2 cellular contexts compared by ENCODE assay signal in the genomic region with DNA sequence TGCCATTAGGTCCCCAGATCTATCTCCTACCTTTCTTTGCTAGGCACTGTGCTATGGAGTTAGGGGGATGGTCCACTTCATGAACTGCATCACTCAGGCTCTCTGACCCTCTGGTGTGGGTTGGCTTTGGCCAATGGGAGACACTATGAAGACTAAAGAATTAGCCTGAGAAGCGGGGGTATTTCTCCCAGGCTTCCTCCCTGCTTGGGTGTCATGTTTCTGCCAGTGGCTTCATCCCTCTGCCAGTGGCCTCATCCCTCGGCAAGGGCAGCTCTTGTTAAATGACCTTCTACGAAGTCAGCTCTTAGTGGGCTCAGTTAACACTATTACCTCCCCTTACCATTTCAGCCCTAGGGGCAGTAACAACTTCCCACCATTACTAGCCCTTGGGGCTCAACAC.
TF ChIP-seq lines count a peak whose summit lies in the region.

No MANE protein-coding gene starts in this region.

TF ChIP-seq in GM23338, 12 proteins besides CTCF, POLR2A, EP300 and RAD21 (continued from another document):
- TF ChIP-seq, protein P1, sequence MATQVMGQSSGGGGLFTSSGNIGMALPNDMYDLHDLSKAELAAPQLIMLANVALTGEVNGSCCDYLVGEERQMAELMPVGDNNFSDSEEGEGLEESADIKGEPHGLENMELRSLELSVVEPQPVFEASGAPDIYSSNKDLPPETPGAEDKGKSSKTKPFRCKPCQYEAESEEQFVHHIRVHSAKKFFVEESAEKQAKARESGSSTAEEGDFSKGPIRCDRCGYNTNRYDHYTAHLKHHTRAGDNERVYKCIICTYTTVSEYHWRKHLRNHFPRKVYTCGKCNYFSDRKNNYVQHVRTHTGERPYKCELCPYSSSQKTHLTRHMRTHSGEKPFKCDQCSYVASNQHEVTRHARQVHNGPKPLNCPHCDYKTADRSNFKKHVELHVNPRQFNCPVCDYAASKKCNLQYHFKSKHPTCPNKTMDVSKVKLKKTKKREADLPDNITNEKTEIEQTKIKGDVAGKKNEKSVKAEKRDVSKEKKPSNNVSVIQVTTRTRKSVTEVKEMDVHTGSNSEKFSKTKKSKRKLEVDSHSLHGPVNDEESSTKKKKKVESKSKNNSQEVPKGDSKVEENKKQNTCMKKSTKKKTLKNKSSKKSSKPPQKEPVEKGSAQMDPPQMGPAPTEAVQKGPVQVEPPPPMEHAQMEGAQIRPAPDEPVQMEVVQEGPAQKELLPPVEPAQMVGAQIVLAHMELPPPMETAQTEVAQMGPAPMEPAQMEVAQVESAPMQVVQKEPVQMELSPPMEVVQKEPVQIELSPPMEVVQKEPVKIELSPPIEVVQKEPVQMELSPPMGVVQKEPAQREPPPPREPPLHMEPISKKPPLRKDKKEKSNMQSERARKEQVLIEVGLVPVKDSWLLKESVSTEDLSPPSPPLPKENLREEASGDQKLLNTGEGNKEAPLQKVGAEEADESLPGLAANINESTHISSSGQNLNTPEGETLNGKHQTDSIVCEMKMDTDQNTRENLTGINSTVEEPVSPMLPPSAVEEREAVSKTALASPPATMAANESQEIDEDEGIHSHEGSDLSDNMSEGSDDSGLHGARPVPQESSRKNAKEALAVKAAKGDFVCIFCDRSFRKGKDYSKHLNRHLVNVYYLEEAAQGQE (IDR thresholded peaks at IDR 0.05; ENCODE audit: unreplicated experiment), result no peak
- no peak for TF ChIP-seq POLR2AphosphoS5 (IDR thresholded peaks at IDR 0.05; ENCODE audit: low read depth)

TF ChIP-seq in WTC11, 78 proteins besides CTCF, POLR2A, EP300 and RAD21 (continued from another document):
- TF ChIP-seq, protein P2, sequence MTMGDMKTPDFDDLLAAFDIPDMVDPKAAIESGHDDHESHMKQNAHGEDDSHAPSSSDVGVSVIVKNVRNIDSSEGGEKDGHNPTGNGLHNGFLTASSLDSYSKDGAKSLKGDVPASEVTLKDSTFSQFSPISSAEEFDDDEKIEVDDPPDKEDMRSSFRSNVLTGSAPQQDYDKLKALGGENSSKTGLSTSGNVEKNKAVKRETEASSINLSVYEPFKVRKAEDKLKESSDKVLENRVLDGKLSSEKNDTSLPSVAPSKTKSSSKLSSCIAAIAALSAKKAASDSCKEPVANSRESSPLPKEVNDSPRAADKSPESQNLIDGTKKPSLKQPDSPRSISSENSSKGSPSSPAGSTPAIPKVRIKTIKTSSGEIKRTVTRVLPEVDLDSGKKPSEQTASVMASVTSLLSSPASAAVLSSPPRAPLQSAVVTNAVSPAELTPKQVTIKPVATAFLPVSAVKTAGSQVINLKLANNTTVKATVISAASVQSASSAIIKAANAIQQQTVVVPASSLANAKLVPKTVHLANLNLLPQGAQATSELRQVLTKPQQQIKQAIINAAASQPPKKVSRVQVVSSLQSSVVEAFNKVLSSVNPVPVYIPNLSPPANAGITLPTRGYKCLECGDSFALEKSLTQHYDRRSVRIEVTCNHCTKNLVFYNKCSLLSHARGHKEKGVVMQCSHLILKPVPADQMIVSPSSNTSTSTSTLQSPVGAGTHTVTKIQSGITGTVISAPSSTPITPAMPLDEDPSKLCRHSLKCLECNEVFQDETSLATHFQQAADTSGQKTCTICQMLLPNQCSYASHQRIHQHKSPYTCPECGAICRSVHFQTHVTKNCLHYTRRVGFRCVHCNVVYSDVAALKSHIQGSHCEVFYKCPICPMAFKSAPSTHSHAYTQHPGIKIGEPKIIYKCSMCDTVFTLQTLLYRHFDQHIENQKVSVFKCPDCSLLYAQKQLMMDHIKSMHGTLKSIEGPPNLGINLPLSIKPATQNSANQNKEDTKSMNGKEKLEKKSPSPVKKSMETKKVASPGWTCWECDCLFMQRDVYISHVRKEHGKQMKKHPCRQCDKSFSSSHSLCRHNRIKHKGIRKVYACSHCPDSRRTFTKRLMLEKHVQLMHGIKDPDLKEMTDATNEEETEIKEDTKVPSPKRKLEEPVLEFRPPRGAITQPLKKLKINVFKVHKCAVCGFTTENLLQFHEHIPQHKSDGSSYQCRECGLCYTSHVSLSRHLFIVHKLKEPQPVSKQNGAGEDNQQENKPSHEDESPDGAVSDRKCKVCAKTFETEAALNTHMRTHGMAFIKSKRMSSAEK (CRISPR knock-in tag; IDR thresholded peaks at IDR 0.05; ENCODE audit: borderline replicate concordance), result no peak
- TF ChIP-seq, protein P3, sequence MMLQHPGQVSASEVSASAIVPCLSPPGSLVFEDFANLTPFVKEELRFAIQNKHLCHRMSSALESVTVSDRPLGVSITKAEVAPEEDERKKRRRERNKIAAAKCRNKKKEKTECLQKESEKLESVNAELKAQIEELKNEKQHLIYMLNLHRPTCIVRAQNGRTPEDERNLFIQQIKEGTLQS (CRISPR knock-in tag; conservative IDR thresholded peaks at IDR 0.05), result no peak
- TF ChIP-seq SMAD3 (CRISPR knock-in tag; IDR thresholded peaks at IDR 0.05; ENCODE audit: borderline replicate concordance), result no peak
